8 cellular contexts compared by ENCODE assay signal in genomic region chr15:64503197-64503596, GRCh38. TPM values are rescaled to one million over a fixed set of nuclear protein-coding genes. Genes with fewer than 3 reads are reported as not detected.
DNase-seq lines count a peak whose midpoint lies in the region; ATAC-seq, FAIRE-seq and TF ChIP-seq lines count a peak whose summit lies in the region.

No MANE protein-coding gene starts in this region.

- FAIRE-seq in GM12891 (lab: Jason Lieb, UNC) = peak; percentile 23

- no TSS peak for BruUV-seq in A673 (replicated peaks; lab: Mats Ljungman, UMichigan)

- POLR2A ChIA-PET in A673 (lab: Charles Lee; ENCODE audit: low non-redundant PET) = no interaction called here

- H3K27ac ChIP-seq in esophagus muscularis mucosa (replicated peaks in 1 of 4) = peak overlapping the region; percentile 63 to 75 (median 72)
- H3K27ac ChIP-seq in A673 (ENCODE audit: low read depth, low read length, poor library complexity, severe bottlenecking) = no peak overlapping the region

- ATAC-seq in HG03045 (IDR thresholded peaks at IDR 0.05; ENCODE audit: unreplicated experiment) = no peak

- CTCF ChIA-PET in A673 (lab: Charles Lee) = no interaction called here

- H3K9me3 ChIP-seq in esophagus muscularis mucosa (no peaks in the 10 kb centered on the region), A673 (ENCODE audit: low read depth, low read length, poor library complexity, severe bottlenecking) (no peaks in the 10 kb centered on the region)

- TF ChIP-seq CTCF in esophagus muscularis mucosa (IDR thresholded peaks at IDR 0.05) = no peak
- TF ChIP-seq CTCF in A673 (conservative IDR thresholded peaks at IDR 0.05; ENCODE audit: low read depth, low read length) = no peak

- H3K27me3 ChIP-seq in esophagus muscularis mucosa (no peaks in the 10 kb centered on the region), A673 (replicated peaks; ENCODE audit: insufficient read depth, low read depth, low read length, poor library complexity) (no peaks in the 10 kb centered on the region)

- H3K4me1 ChIP-seq in esophagus muscularis mucosa = peaks cover 43 to 95% (median 77%) of the 10 kb centered on the region in 4 donors
- H3K4me1 ChIP-seq in A673 (ENCODE audit: insufficient read depth, low read length, poor library complexity, severe bottlenecking) = peaks cover 18% of the 10 kb centered on the region

- no peak for TF ChIP-seq POLR2A in GM12891 (IDR thresholded peaks at IDR 0.05; ENCODE audit: low read depth, low read length)
- no peak for TF ChIP-seq POLR2A in esophagus muscularis mucosa (IDR thresholded peaks at IDR 0.05; ENCODE audit: low read depth)

- H3K36me3 ChIP-seq in esophagus muscularis mucosa (peaks cover 9 to 29% (median 12%) of the 10 kb centered on the region in 4 donors), A673 (ENCODE audit: insufficient read depth, low read length, poor library complexity, severe bottlenecking) (peaks cover 13% of the 10 kb centered on the region)

- intact Hi-C loops in esophagus muscularis mucosa (cut with DNase I) = no loop called here
- intact Hi-C loops in A673 (cut with micrococcal nuclease; ENCODE audit: unreplicated experiment) = no loop called here

- no peak for TF ChIP-seq EP300 in esophagus muscularis mucosa (IDR thresholded peaks at IDR 0.05)

- H3K4me3 ChIP-seq in esophagus muscularis mucosa = peak overlapping the region in 3 of 4 donors; percentile 7 to 19 (median 16)
- H3K4me3 ChIP-seq in A673 (ENCODE audit: low read depth, low read length, poor library complexity, severe bottlenecking) = no peak overlapping the region

- DNase-seq in GM12891 (ENCODE audit: insufficient read length, low spot score) = no peak
- DNase-seq in NCI-H82 (lab: John Stamatoyannopoulos, UW) = peak; percentile 97
- no peak for DNase-seq in esophagus muscularis mucosa (ENCODE audit: extremely low spot score)
- DNase-seq in pulmonary artery endothelial cell (ENCODE audit: low read depth, low spot score) = peak; percentile 62
- no peak for DNase-seq in NCI-H345 (lab: John Stamatoyannopoulos, UW)
- DNase-seq in A673 (ENCODE audit: low spot score) = no peak
- no peak for DNase-seq in activated CD4-positive, CD25-positive, alpha-beta regulatory T cell treated with anti-CD3 and anti-CD28 coated beads, Interleukin-2, amount 50 U/mL, for 72 hours

- 16% methylated on average over 4 of the region's 4 CpGs for WGBS in esophagus muscularis mucosa

TF ChIP-seq in GM12891, 5 proteins besides CTCF, POLR2A, EP300 and RAD21:
- TF ChIP-seq SPI1 (IDR thresholded peaks at IDR 0.05; ENCODE audit: low read depth, low read length) (no peak), POU2F2 (IDR thresholded peaks at IDR 0.05; ENCODE audit: low read depth, low read length) (no peak), POLR2AphosphoS5 (IDR thresholded peaks at IDR 0.05; ENCODE audit: low read depth, low read length) (no peak), PAX5 (IDR thresholded peaks at IDR 0.05; ENCODE audit: insufficient read depth, low read length, severe bottlenecking) (no peak)

RNA-seq across cellular contexts. Expression of gene ZNF609, which starts 42.8 kb away (rescaled TPM):
- polyA plus RNA-seq in GM12891 (2012; ENCODE audit: low read depth, missing spikeins) = 11.0 TPM
- total RNA-seq in esophagus muscularis mucosa (10 to 100 TPM; 38.3 to 53.7 (median 45.3) TPM), pulmonary artery endothelial cell (21.7 and 30.8 TPM in 2 replicates), A673 (2021) (35.0 and 47.4 TPM in 2 replicates)

Comparison
In these comparisons a context has a peak if more than half of its experiments do, and no peak if none do; other contexts are left out.
1. DNase-seq: peak in NCI-H82 (single experiment) and pulmonary artery endothelial cell (single experiment); none in GM12891 (single experiment), esophagus muscularis mucosa (single experiment), NCI-H345 (single experiment), A673 (single experiment) and activated CD4-positive, CD25-positive, alpha-beta regulatory T cell treated with anti-CD3 and anti-CD28 coated beads, Interleukin-2, amount 50 U/mL, for 72 hours (single experiment).